8 cellular contexts compared by ENCODE assay signal in the genomic region with DNA sequence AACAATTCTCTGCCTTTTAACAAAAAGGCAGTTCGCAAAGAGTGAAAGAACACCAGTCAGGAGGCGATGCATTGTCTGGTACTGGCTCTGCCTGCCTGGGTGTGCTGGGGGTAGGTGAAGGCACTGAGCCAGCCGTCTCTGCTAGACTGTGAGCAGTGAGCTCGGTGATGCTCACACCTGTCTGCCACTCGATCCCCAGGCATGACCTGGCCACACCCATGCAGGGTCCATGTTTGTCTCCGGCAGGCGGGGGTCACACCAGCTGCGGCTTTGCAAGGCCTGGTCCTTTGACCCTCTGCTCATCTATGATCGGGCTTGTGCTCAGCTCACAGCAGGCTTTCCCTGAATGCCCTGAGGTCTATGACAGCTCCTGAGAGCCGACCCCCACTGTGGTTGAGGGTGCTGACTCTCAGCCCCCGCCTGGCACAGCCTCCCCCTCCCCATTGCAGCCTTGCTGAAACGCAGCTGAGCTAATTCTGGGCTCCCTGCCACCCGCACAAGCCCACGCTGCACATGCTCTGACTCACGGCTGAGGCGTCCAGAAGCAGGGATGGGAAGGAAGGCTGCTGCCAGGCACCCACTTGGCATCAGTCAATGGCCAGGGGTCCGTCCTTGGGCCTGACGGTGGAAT. TPM values are rescaled to one million over a fixed set of nuclear protein-coding genes. Genes with fewer than 3 reads are reported as not detected.
A peak's percentile ranks its signal among the peaks of the same experiment; 100 is the strongest.
DNase-seq lines count a peak whose midpoint lies in the region; ATAC-seq and TF ChIP-seq lines count a peak whose summit lies in the region.

No MANE protein-coding gene starts in this region.

- WGBS in SK-N-SH (ENCODE audit: low lambda C conversion rate) = 35% methylated on average over 6 of the region's 18 CpGs

- POLR2A ChIA-PET in SK-N-SH (lab: Yijun Ruan, JAX) = no interaction called here

- no peak for ATAC-seq in activated CD4-positive, CD25-positive, alpha-beta regulatory T cell treated with anti-CD3 and anti-CD28 coated beads, Interleukin-2, amount 50 U/mL, for 24 hours
- ATAC-seq in GM18909 (IDR thresholded peaks at IDR 0.05; ENCODE audit: poor library complexity, unreplicated experiment) (no peak), GM18873 (IDR thresholded peaks at IDR 0.05; ENCODE audit: low FRiP score, unreplicated experiment) (no peak)

- H3F3A ChIP-seq in SK-N-SH (replicated peaks; ENCODE audit: insufficient read depth) = peaks cover 28% of the 10 kb centered on the region

- DNase-seq in activated CD4-positive, CD25-positive, alpha-beta regulatory T cell treated with anti-CD3 and anti-CD28 coated beads, Interleukin-2, amount 50 U/mL, for 72 hours = peak; percentile 20
- peak; percentile 63 for DNase-seq in SK-N-SH
- DNase-seq in glomerular visceral epithelial cell (ENCODE audit: extremely low spot score) = peak; percentile 96
- DNase-seq in superior temporal gyrus (ENCODE audit: extremely low spot score) = peak; percentile 78
- no peak for DNase-seq in H7

- CTCF ChIA-PET in SK-N-SH (lab: Yijun Ruan, JAX) = no interaction called here

- no peak overlapping the region for H3K9ac ChIP-seq in SK-N-SH

- H3K9me2 ChIP-seq in SK-N-SH = no peaks in the 10 kb centered on the region

- H3K4me3 ChIP-seq in SK-N-SH (ENCODE audit: low read depth in 2 of 2, low read length in 1 of 2) = no peak overlapping the region
- H3K4me3 ChIP-seq in H7 (ENCODE audit: insufficient read depth, low read depth, low read length) = no peak overlapping the region

- TF ChIP-seq EP300 in SK-N-SH (IDR thresholded peaks at IDR 0.05; ENCODE audit: borderline replicate concordance in 1 of 2, low read depth in 1 of 2, low read length in 1 of 2) = peak in 1 of 2 experiments; percentile 90; a peak in 2 of 4 replicates

- H3K9me3 ChIP-seq in SK-N-SH = no peaks in the 10 kb centered on the region

- H3K79me2 ChIP-seq in SK-N-SH (ENCODE audit: insufficient read depth) = no peaks in the 10 kb centered on the region

- peak overlapping the region; percentile 63 for H3K4me2 ChIP-seq in SK-N-SH

- H3K4me1 ChIP-seq in SK-N-SH (ENCODE audit: control insufficient read depth in 1 of 2, insufficient read depth in 2 of 2, low read depth in 1 of 2, low read length in 1 of 2) = peaks cover 48 to 56% of the 10 kb centered on the region in 2 experiments

- no peak for TF ChIP-seq RAD21 in SK-N-SH (IDR thresholded peaks at IDR 0.05; ENCODE audit: low read length)

- no peaks in the 10 kb centered on the region for H3K27me3 ChIP-seq in SK-N-SH (ENCODE audit: insufficient read depth)
- H3K27me3 ChIP-seq in H7 (ENCODE audit: control insufficient read depth, insufficient read depth, low read length) = no peaks in the 10 kb centered on the region

- H3K36me3 ChIP-seq in SK-N-SH (replicated peaks in 1 of 2; ENCODE audit: control insufficient read depth in 1 of 2, insufficient read depth in 2 of 2, low read length in 1 of 2) (no peaks in the 10 kb centered on the region), H7 (replicated peaks; ENCODE audit: control insufficient read depth, insufficient read depth, low read length) (no peaks in the 10 kb centered on the region)

- no peak for TF ChIP-seq CTCF in SK-N-SH (IDR thresholded peaks at IDR 0.05)

- H2AFZ ChIP-seq in SK-N-SH (ENCODE audit: low read depth) = no peak overlapping the region

- no peaks in the 10 kb centered on the region for H4K20me1 ChIP-seq in SK-N-SH (ENCODE audit: insufficient read depth)

- H3K27ac ChIP-seq in SK-N-SH (ENCODE audit: low read depth in 2 of 2, low read length in 1 of 2) = peak overlapping the region in 1 of 2 experiments; percentile 82; a peak in 3 of 4 replicates

TF ChIP-seq in SK-N-SH, 30 proteins besides CTCF, POLR2A, EP300 and RAD21 (continues in another document):
- TF ChIP-seq FOSL2 (IDR thresholded peaks at IDR 0.05; ENCODE audit: borderline replicate concordance, low read depth) (peak; percentile 92), FOXM1 (IDR thresholded peaks at IDR 0.05; ENCODE audit: low read depth) (peak; percentile 37; the same call in 1 of the 2 replicates), RXRA (IDR thresholded peaks at IDR 0.05; ENCODE audit: borderline replicate concordance, low read depth) (peak; percentile 75; the same call in 1 of the 2 replicates), TEAD4 (IDR thresholded peaks at IDR 0.05; ENCODE audit: borderline replicate concordance, insufficient read depth) (peak; percentile 80), CHD2 (IDR thresholded peaks at IDR 0.05; ENCODE audit: low read length, partially characterized antibody) (no peak), GATA2 (CRISPR knock-in tag; IDR thresholded peaks at IDR 0.05) (no peak), MXI1 (IDR thresholded peaks at IDR 0.05; ENCODE audit: low read depth, low read length) (peak; percentile 42; the same call in 1 of the 2 replicates), SMC3 (IDR thresholded peaks at IDR 0.05; ENCODE audit: low read depth, low read length) (no peak), MEF2A (IDR thresholded peaks at IDR 0.05; ENCODE audit: borderline replicate concordance, low read depth) (no peak), SIN3A (IDR thresholded peaks at IDR 0.05; ENCODE audit: borderline replicate concordance, low read depth, low read length) (no peak), TAF1 (IDR thresholded peaks at IDR 0.05; ENCODE audit: borderline replicate concordance, low read depth, low read length) (no peak), NFIC (IDR thresholded peaks at IDR 0.05; ENCODE audit: borderline replicate concordance) (peak; percentile 98), EZH2phosphoT487 (IDR thresholded peaks at IDR 0.05; ENCODE audit: borderline replicate concordance, low read depth) (no peak), RCOR1 (IDR thresholded peaks at IDR 0.05; ENCODE audit: low read length) (no peak), YY1 (IDR thresholded peaks at IDR 0.05; ENCODE audit: low read depth) (no peak), RFX5 (IDR thresholded peaks at IDR 0.05; ENCODE audit: low read length) (no peak)
- TF ChIP-seq, protein P1, sequence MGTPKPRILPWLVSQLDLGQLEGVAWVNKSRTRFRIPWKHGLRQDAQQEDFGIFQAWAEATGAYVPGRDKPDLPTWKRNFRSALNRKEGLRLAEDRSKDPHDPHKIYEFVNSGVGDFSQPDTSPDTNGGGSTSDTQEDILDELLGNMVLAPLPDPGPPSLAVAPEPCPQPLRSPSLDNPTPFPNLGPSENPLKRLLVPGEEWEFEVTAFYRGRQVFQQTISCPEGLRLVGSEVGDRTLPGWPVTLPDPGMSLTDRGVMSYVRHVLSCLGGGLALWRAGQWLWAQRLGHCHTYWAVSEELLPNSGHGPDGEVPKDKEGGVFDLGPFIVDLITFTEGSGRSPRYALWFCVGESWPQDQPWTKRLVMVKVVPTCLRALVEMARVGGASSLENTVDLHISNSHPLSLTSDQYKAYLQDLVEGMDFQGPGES (IDR thresholded peaks at IDR 0.05; ENCODE audit: low read depth, low read length) = no peak
- TF ChIP-seq, protein P2, sequence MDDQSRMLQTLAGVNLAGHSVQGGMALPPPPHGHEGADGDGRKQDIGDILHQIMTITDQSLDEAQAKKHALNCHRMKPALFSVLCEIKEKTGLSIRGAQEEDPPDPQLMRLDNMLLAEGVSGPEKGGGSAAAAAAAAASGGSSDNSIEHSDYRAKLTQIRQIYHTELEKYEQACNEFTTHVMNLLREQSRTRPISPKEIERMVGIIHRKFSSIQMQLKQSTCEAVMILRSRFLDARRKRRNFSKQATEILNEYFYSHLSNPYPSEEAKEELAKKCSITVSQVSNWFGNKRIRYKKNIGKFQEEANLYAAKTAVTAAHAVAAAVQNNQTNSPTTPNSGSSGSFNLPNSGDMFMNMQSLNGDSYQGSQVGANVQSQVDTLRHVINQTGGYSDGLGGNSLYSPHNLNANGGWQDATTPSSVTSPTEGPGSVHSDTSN (IDR thresholded peaks at IDR 0.05) = peak; percentile 87
- TF ChIP-seq, protein P3, sequence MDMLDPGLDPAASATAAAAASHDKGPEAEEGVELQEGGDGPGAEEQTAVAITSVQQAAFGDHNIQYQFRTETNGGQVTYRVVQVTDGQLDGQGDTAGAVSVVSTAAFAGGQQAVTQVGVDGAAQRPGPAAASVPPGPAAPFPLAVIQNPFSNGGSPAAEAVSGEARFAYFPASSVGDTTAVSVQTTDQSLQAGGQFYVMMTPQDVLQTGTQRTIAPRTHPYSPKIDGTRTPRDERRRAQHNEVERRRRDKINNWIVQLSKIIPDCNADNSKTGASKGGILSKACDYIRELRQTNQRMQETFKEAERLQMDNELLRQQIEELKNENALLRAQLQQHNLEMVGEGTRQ (IDR thresholded peaks at IDR 0.05; ENCODE audit: borderline replicate concordance, low read depth, low read length) = no peak
- TF ChIP-seq, protein P4, sequence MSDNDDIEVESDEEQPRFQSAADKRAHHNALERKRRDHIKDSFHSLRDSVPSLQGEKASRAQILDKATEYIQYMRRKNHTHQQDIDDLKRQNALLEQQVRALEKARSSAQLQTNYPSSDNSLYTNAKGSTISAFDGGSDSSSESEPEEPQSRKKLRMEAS (IDR thresholded peaks at IDR 0.05; ENCODE audit: low read depth) = peak; percentile 95
- TF ChIP-seq, protein P5, sequence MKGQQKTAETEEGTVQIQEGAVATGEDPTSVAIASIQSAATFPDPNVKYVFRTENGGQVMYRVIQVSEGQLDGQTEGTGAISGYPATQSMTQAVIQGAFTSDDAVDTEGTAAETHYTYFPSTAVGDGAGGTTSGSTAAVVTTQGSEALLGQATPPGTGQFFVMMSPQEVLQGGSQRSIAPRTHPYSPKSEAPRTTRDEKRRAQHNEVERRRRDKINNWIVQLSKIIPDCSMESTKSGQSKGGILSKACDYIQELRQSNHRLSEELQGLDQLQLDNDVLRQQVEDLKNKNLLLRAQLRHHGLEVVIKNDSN (IDR thresholded peaks at IDR 0.05; ENCODE audit: borderline replicate concordance, low read depth) = no peak

RNA-seq across cellular contexts. Expression of a gene that starts 23.7 kb away (rescaled TPM):
- polyA plus RNA-seq in SK-N-SH (2012; rRNA removed) = not detected in 2 replicates
- polyA plus RNA-seq in SK-N-SH (2012; cell fraction: cytosol; rRNA removed) = 0.03 TPM in 1 of 2 replicates, not detected in the other
- polyA plus RNA-seq in SK-N-SH (2012; cell fraction: nucleus; rRNA removed) = 0.09 TPM in 1 of 2 replicates, not detected in the other
- 0.04 and 0.24 TPM in 2 replicates for total RNA-seq in H7 (2014; rRNA removed; shearing (Covaris generic))
